Comparison of ENCODE assay signal across 1 cellular context in genomic region chr15:83110361-83110760, GRCh38.
TF ChIP-seq lines count a peak whose summit lies in the region.

No MANE protein-coding gene starts in this region.

TF ChIP-seq in IMR-90, 13 proteins besides CTCF, POLR2A, EP300 and RAD21:
- TF ChIP-seq ELK1 (IDR thresholded peaks at IDR 0.05; ENCODE audit: borderline replicate concordance, low read depth, low read length) (no peak), MXI1 (IDR thresholded peaks at IDR 0.05; ENCODE audit: borderline replicate concordance, low read depth, low read length) (no peak), CHD1 (IDR thresholded peaks at IDR 0.05; ENCODE audit: low read depth, low read length) (no peak), FOS (IDR thresholded peaks at IDR 0.05; ENCODE audit: low read depth, low read length) (no peak), BHLHE40 (IDR thresholded peaks at IDR 0.05; ENCODE audit: low read depth, low read length) (no peak), MAZ (IDR thresholded peaks at IDR 0.05; ENCODE audit: borderline replicate concordance, low read depth, low read length) (no peak), RFX5 (IDR thresholded peaks at IDR 0.05; ENCODE audit: low read depth, low read length) (no peak)
